In genomic region chr22:27113211-27114030, GRCh38 we compare ENCODE assay signal across 8 cellular contexts.
DNase-seq lines count a peak whose midpoint lies in the region; ATAC-seq, FAIRE-seq and TF ChIP-seq lines count a peak whose summit lies in the region.

No MANE protein-coding gene starts in this region.

- H3K36me3 Mint-ChIP-seq in endodermal cell (ENCODE audit: low read depth) = no peaks in the 10 kb centered on the region

- H3K36me3 ChIP-seq in muscle layer of duodenum (ENCODE audit: control insufficient read depth in 1 of 2, insufficient read depth in 2 of 2, low read length in 2 of 2) = no peaks in the 10 kb centered on the region
- H3K36me3 ChIP-seq in kidney (ENCODE audit: control insufficient read depth in 1 of 2, insufficient read depth in 2 of 2, low read length in 2 of 2) = no peaks in the 10 kb centered on the region
- no peaks in the 10 kb centered on the region for H3K36me3 ChIP-seq in endodermal cell (ENCODE audit: control insufficient read depth, insufficient read depth, low read length)

- H3K27ac Mint-ChIP-seq in endodermal cell = no peak overlapping the region

- H3K27me3 ChIP-seq in dorsolateral prefrontal cortex (peaks cover 0 to 7% (median 0%) of the 10 kb centered on the region in 45 donors), muscle layer of duodenum (ENCODE audit: low read depth, low read length) (no peaks in the 10 kb centered on the region), endodermal cell (ENCODE audit: control insufficient read depth, insufficient read depth, low read length, poor library complexity, severe bottlenecking) (no peaks in the 10 kb centered on the region)

- no peak overlapping the region for H3K4me3 Mint-ChIP-seq in endodermal cell

- H3K9me3 ChIP-seq in muscle layer of duodenum (ENCODE audit: control insufficient read depth in 1 of 2, low read length in 2 of 2) (no peaks in the 10 kb centered on the region), kidney (ENCODE audit: control insufficient read depth in 1 of 2, low read length in 2 of 2) (no peaks in the 10 kb centered on the region), endodermal cell (ENCODE audit: control insufficient read depth, low read length) (no peaks in the 10 kb centered on the region)

- peaks cover 28% of the 10 kb centered on the region for H3K27me3 Mint-ChIP-seq in endodermal cell (ENCODE audit: insufficient read depth)

- TF ChIP-seq POLR2A in NB4 (IDR thresholded peaks at IDR 0.05; ENCODE audit: extremely low read depth, insufficient read length) = no peak

- intact Hi-C loops in dorsolateral prefrontal cortex (cut with DNase I) = no loop called here
- intact Hi-C loops in kidney (cut with DNase I) = no loop called here

- peaks cover 5 to 9% of the 10 kb centered on the region in 2 donors for H3K4me1 ChIP-seq in muscle layer of duodenum (ENCODE audit: control insufficient read depth in 1 of 2, insufficient read depth in 2 of 2, low read length in 2 of 2)
- peaks cover 0 to 4% of the 10 kb centered on the region in 2 donors for H3K4me1 ChIP-seq in kidney (ENCODE audit: control insufficient read depth in 1 of 2, insufficient read depth in 1 of 2, low read depth in 1 of 2, low read length in 2 of 2)
- H3K4me1 ChIP-seq in endodermal cell (ENCODE audit: control insufficient read depth, insufficient read depth, low read length) = peaks cover 12% of the 10 kb centered on the region

- TF ChIP-seq CTCF in AG09309 (IDR thresholded peaks at IDR 0.05; ENCODE audit: control insufficient read depth, insufficient read depth, low read depth, low read length, missing control alignments) = peak; percentile 7
- TF ChIP-seq CTCF in NB4 (IDR thresholded peaks at IDR 0.05; ENCODE audit: low read depth, low read length) = no peak
- peak in 6 of 56 donors; percentile 13 to 27 (median 16) for TF ChIP-seq CTCF in dorsolateral prefrontal cortex (IDR thresholded peaks at IDR 0.05 in 54 of 56, conservative IDR thresholded peaks at IDR 0.05 in 2 of 56; ENCODE audit: low read depth in 1 of 56, partially characterized antibody in 56 of 56)
- no peak for TF ChIP-seq CTCF in kidney (IDR thresholded peaks at IDR 0.05; ENCODE audit: borderline replicate concordance, extremely low read depth, insufficient read depth)
- TF ChIP-seq CTCF in endodermal cell (conservative IDR thresholded peaks at IDR 0.05) = no peak

- H3K4me3 ChIP-seq in AG09309 (ENCODE audit: control insufficient read depth, low read depth, low read length) = no peak overlapping the region
- H3K4me3 ChIP-seq in NB4 (ENCODE audit: low read depth, low read length) = no peak overlapping the region
- no peak overlapping the region for H3K4me3 ChIP-seq in dorsolateral prefrontal cortex
- no peak overlapping the region for H3K4me3 ChIP-seq in muscle layer of duodenum (ENCODE audit: low read depth in 1 of 2, low read length in 2 of 2)
- no peak overlapping the region for H3K4me3 ChIP-seq in kidney (ENCODE audit: low read length in 2 of 2)
- no peak overlapping the region for H3K4me3 ChIP-seq in endodermal cell (ENCODE audit: low read length)

- no peak overlapping the region for H3K9ac ChIP-seq in kidney (ENCODE audit: low read length in 2 of 2)
- no peak overlapping the region for H3K9ac ChIP-seq in endodermal cell (ENCODE audit: extremely low read depth, low read length, poor library complexity, severe bottlenecking)

- no peak for FAIRE-seq in kidney (lab: Jason Lieb, UNC)

- H3K9me3 Mint-ChIP-seq in endodermal cell = no peaks in the 10 kb centered on the region

- ATAC-seq in HG02870 (IDR thresholded peaks at IDR 0.05; ENCODE audit: unreplicated experiment) = no peak
- no peak for ATAC-seq in HG02852 (IDR thresholded peaks at IDR 0.05; ENCODE audit: unreplicated experiment)

- H3K27ac ChIP-seq in dorsolateral prefrontal cortex = peak overlapping the region in 32 of 59 donors; percentile 1 to 85 (median 50)
- H3K27ac ChIP-seq in muscle layer of duodenum (ENCODE audit: low read length) = peak overlapping the region; percentile 26
- H3K27ac ChIP-seq in kidney (ENCODE audit: low read depth in 2 of 2, low read length in 2 of 2) = no peak overlapping the region
- H3K27ac ChIP-seq in endodermal cell (ENCODE audit: low read depth, low read length) = no peak overlapping the region

- peaks cover 25% of the 10 kb centered on the region for H3K4me1 Mint-ChIP-seq in endodermal cell

- WGBS in endodermal cell (ENCODE audit: insufficient coverage in 1 of 2, insufficient read length in 1 of 2), 2 experiments = 78 to 81% methylated on average over 3 to 4 of the region's 4 CpGs

- DNase-seq in AG09309 (ENCODE audit: low read depth) (peak; percentile 88), NB4 (ENCODE audit: low read depth) (peak; percentile 87), dorsolateral prefrontal cortex (peak in 7 of 10 donors; percentile 55 to 80 (median 62)), kidney (no peak), endodermal cell (no peak)

Comparison
In these comparisons a context has a peak if more than half of its experiments do, and no peak if none do; other contexts are left out.
1. DNase-seq: peak in AG09309 (single experiment), NB4 (single experiment) and dorsolateral prefrontal cortex (7 of 10); none in kidney (single experiment) and endodermal cell (single experiment).
2. H3K27ac ChIP-seq: peak in dorsolateral prefrontal cortex (32 of 59) and muscle layer of duodenum (single experiment); none in kidney (0 of 2) and endodermal cell (single experiment).